ENCODE assay signal across 1 cellular context in genomic region chr16:3654249-3654991, GRCh38.
A peak's percentile ranks its signal among the peaks of the same experiment; 100 is the strongest.
TF ChIP-seq lines count a peak whose summit lies in the region.

DNASE1 (plus strand) TSS chr16:3654691; CDS start chr16:3655374, 683 bp downstream.

TF ChIP-seq in HepG2, 621 proteins besides CTCF, POLR2A, EP300 and RAD21 (continued from another document and continues in another):
- TF ChIP-seq CSRNP2 (CRISPR knock-in tag; conservative IDR thresholded peaks at IDR 0.05; ENCODE audit: low read depth): no peak
- no peak for TF ChIP-seq E2F5 (CRISPR knock-in tag; conservative IDR thresholded peaks at IDR 0.05)
- TF ChIP-seq SMAD1 (CRISPR knock-in tag; IDR thresholded peaks at IDR 0.05; ENCODE audit: borderline replicate concordance, low read depth): no peak
- no peak for TF ChIP-seq MAF1 (CRISPR knock-in tag; IDR thresholded peaks at IDR 0.05; ENCODE audit: borderline replicate concordance)
- TF ChIP-seq ZNF281 (CRISPR knock-in tag; IDR thresholded peaks at IDR 0.05; ENCODE audit: borderline replicate concordance): no peak
- TF ChIP-seq ZNF543 (CRISPR knock-in tag; IDR thresholded peaks at IDR 0.05): peak; percentile 30; the same call in 1 of the 2 replicates
- no peak for TF ChIP-seq ZBTB7A (CRISPR knock-in tag; IDR thresholded peaks at IDR 0.05)
- TF ChIP-seq ZNF280B (CRISPR knock-in tag; IDR thresholded peaks at IDR 0.05; ENCODE audit: borderline replicate concordance): no peak
- no peak for TF ChIP-seq FOXM1 (CRISPR knock-in tag; IDR thresholded peaks at IDR 0.05)
- peak; percentile 77; the same call in 1 of the 2 replicates for TF ChIP-seq TBX2 (CRISPR knock-in tag; IDR thresholded peaks at IDR 0.05; ENCODE audit: borderline replicate concordance)
- no peak for TF ChIP-seq SIX1 (CRISPR knock-in tag; IDR thresholded peaks at IDR 0.05; ENCODE audit: borderline replicate concordance)
- peak; percentile 30 for TF ChIP-seq HDAC2 (CRISPR knock-in tag; IDR thresholded peaks at IDR 0.05)
- TF ChIP-seq FIP1L1 (IDR thresholded peaks at IDR 0.05; ENCODE audit: borderline replicate concordance, insufficient read depth, low read depth, low read length): no peak
- TF ChIP-seq ZFP37 (CRISPR knock-in tag; IDR thresholded peaks at IDR 0.05; ENCODE audit: borderline replicate concordance): no peak
- no peak for TF ChIP-seq ZNF160 (CRISPR knock-in tag; IDR thresholded peaks at IDR 0.05)
- no peak for TF ChIP-seq HDAC6 (IDR thresholded peaks at IDR 0.05; ENCODE audit: low read depth, low read length)
- TF ChIP-seq ZNF589 (CRISPR knock-in tag; conservative IDR thresholded peaks at IDR 0.05): no peak
- TF ChIP-seq ZBTB44 (CRISPR knock-in tag; IDR thresholded peaks at IDR 0.05): no peak
- TF ChIP-seq ZNF605 (CRISPR knock-in tag; IDR thresholded peaks at IDR 0.05): no peak; the same call in 1 of the 2 replicates
- TF ChIP-seq NCOR1 (IDR thresholded peaks at IDR 0.05; ENCODE audit: borderline replicate concordance, low read length): no peak; the same call in 1 of the 2 replicates
- TF ChIP-seq ARNT (IDR thresholded peaks at IDR 0.05): no peak
- no peak for TF ChIP-seq RELA (CRISPR knock-in tag; IDR thresholded peaks at IDR 0.05)
- TF ChIP-seq MAFG (CRISPR knock-in tag; IDR thresholded peaks at IDR 0.05): no peak
- no peak for TF ChIP-seq ZNF501 (CRISPR knock-in tag; IDR thresholded peaks at IDR 0.05)
- TF ChIP-seq ZNF101 (CRISPR knock-in tag; IDR thresholded peaks at IDR 0.05; ENCODE audit: borderline replicate concordance, low read depth): no peak
- no peak for TF ChIP-seq ZNF136 (CRISPR knock-in tag; IDR thresholded peaks at IDR 0.05; ENCODE audit: low read depth)
- TF ChIP-seq ATF7 (IDR thresholded peaks at IDR 0.05): no peak
- no peak for TF ChIP-seq ATF7 (CRISPR knock-in tag; IDR thresholded peaks at IDR 0.05)
- no peak for TF ChIP-seq ZNF329 (CRISPR knock-in tag; IDR thresholded peaks at IDR 0.05; ENCODE audit: low read depth)
- no peak for TF ChIP-seq CHCHD3 (CRISPR knock-in tag; IDR thresholded peaks at IDR 0.05)
- no peak for TF ChIP-seq ZNF207 (IDR thresholded peaks at IDR 0.05; ENCODE audit: borderline replicate concordance)
- TF ChIP-seq ETS1 (CRISPR knock-in tag; IDR thresholded peaks at IDR 0.05): no peak
- no peak; the same call in 1 of the 2 replicates for TF ChIP-seq HMG20B (CRISPR knock-in tag; conservative IDR thresholded peaks at IDR 0.05)
- peak; percentile 67; the same call in 1 of the 2 replicates for TF ChIP-seq ZSCAN21 (CRISPR knock-in tag; IDR thresholded peaks at IDR 0.05; ENCODE audit: borderline replicate concordance)
- TF ChIP-seq GLMP (CRISPR knock-in tag; IDR thresholded peaks at IDR 0.05; ENCODE audit: borderline replicate concordance): no peak
- TF ChIP-seq ZNF800 (CRISPR knock-in tag; IDR thresholded peaks at IDR 0.05): no peak
- TF ChIP-seq SUZ12 (IDR thresholded peaks at IDR 0.05; ENCODE audit: low read depth, low read length): no peak
- TF ChIP-seq MED1 (CRISPR knock-in tag; IDR thresholded peaks at IDR 0.05): peak; percentile 59
- TF ChIP-seq HES4 (CRISPR knock-in tag; IDR thresholded peaks at IDR 0.05; ENCODE audit: borderline replicate concordance): no peak
- TF ChIP-seq ZNF777 (CRISPR knock-in tag; IDR thresholded peaks at IDR 0.05): no peak
- TF ChIP-seq MAFF (IDR thresholded peaks at IDR 0.05; ENCODE audit: low read depth, low read length): no peak
- no peak for TF ChIP-seq ZFP90 (CRISPR knock-in tag; IDR thresholded peaks at IDR 0.05; ENCODE audit: borderline replicate concordance)
- no peak for TF ChIP-seq ZNF33B (CRISPR knock-in tag; IDR thresholded peaks at IDR 0.05)
- 0 out of 2 replicates have a peak, but pooled peaks have one; percentile 23 for TF ChIP-seq DMAP1 (CRISPR knock-in tag; IDR thresholded peaks at IDR 0.05)
- no peak for TF ChIP-seq MLXIP (CRISPR knock-in tag; IDR thresholded peaks at IDR 0.05; ENCODE audit: borderline replicate concordance)
- no peak for TF ChIP-seq ZNF20 (CRISPR knock-in tag; IDR thresholded peaks at IDR 0.05)
- TF ChIP-seq KDM2A (CRISPR knock-in tag; IDR thresholded peaks at IDR 0.05; ENCODE audit: borderline replicate concordance, low read depth): peak; percentile 66; the same call in 1 of the 2 replicates
- TF ChIP-seq YEATS4 (CRISPR knock-in tag; IDR thresholded peaks at IDR 0.05; ENCODE audit: borderline replicate concordance): no peak
- TF ChIP-seq HMGA1 (CRISPR knock-in tag; conservative IDR thresholded peaks at IDR 0.05): no peak
- peak; percentile 85 for TF ChIP-seq TEAD3 (CRISPR knock-in tag; optimal IDR thresholded peaks at IDR 0.05; ENCODE audit: borderline replicate concordance)
- TF ChIP-seq RARG (CRISPR knock-in tag; IDR thresholded peaks at IDR 0.05; ENCODE audit: low read depth): no peak
- no peak for TF ChIP-seq ZNF225 (CRISPR knock-in tag; IDR thresholded peaks at IDR 0.05)
- no peak for TF ChIP-seq YEATS2 (CRISPR knock-in tag; IDR thresholded peaks at IDR 0.05; ENCODE audit: borderline replicate concordance)
- peak; percentile 71; the same call in 1 of the 2 replicates for TF ChIP-seq MYC (CRISPR knock-in tag; IDR thresholded peaks at IDR 0.05; ENCODE audit: borderline replicate concordance)
